In the genomic region with DNA sequence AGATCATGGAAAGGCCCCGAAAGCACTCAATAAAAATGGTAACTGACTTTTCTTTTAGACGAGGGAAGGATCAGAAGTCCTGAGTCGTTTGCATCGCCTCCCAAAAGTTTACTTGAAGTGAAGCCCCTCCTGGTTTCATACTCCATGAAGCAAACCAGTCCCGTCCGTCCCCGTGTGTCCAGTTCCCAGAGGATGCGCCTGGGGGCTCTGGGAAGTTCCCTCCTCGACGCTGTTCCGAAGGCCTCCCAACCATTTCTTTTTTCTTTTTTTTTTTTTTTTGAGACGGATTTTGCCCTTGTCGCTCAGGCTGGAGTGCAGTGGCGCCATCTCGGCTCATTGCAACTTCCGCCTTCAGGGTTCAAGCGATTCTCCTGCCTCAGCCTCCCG, we compare ENCODE assay signal across 1 cellular context.
TF ChIP-seq lines count a peak whose summit lies in the region.

No MANE protein-coding gene starts in this region.

TF ChIP-seq in HCT116, 20 proteins besides CTCF, POLR2A, EP300 and RAD21 (continued from another document):
- TF ChIP-seq JUND (IDR thresholded peaks at IDR 0.05) (no peak), EZH2 (IDR thresholded peaks at IDR 0.05) (no peak), EZH2phosphoT487 (IDR thresholded peaks at IDR 0.05; ENCODE audit: borderline replicate concordance) (no peak), TCF7L2 (IDR thresholded peaks at IDR 0.05; ENCODE audit: borderline replicate concordance, extremely low read depth, insufficient read depth, insufficient read length) (no peak), SP1 (IDR thresholded peaks at IDR 0.05; ENCODE audit: low read depth) (no peak), SIN3A (IDR thresholded peaks at IDR 0.05; ENCODE audit: low read depth) (no peak), POLR2AphosphoS5 (IDR thresholded peaks at IDR 0.05; ENCODE audit: low read depth, low read length) (no peak), YY1 (IDR thresholded peaks at IDR 0.05; ENCODE audit: extremely low read depth, insufficient replicate concordance, low read depth, low read length) (no peak), CEBPB (IDR thresholded peaks at IDR 0.05; ENCODE audit: low read depth) (no peak), EGR1 (IDR thresholded peaks at IDR 0.05; ENCODE audit: low read depth) (no peak), ZNF274 (IDR thresholded peaks at IDR 0.05; ENCODE audit: low read depth, low read length) (no peak)
- TF ChIP-seq, protein P1, sequence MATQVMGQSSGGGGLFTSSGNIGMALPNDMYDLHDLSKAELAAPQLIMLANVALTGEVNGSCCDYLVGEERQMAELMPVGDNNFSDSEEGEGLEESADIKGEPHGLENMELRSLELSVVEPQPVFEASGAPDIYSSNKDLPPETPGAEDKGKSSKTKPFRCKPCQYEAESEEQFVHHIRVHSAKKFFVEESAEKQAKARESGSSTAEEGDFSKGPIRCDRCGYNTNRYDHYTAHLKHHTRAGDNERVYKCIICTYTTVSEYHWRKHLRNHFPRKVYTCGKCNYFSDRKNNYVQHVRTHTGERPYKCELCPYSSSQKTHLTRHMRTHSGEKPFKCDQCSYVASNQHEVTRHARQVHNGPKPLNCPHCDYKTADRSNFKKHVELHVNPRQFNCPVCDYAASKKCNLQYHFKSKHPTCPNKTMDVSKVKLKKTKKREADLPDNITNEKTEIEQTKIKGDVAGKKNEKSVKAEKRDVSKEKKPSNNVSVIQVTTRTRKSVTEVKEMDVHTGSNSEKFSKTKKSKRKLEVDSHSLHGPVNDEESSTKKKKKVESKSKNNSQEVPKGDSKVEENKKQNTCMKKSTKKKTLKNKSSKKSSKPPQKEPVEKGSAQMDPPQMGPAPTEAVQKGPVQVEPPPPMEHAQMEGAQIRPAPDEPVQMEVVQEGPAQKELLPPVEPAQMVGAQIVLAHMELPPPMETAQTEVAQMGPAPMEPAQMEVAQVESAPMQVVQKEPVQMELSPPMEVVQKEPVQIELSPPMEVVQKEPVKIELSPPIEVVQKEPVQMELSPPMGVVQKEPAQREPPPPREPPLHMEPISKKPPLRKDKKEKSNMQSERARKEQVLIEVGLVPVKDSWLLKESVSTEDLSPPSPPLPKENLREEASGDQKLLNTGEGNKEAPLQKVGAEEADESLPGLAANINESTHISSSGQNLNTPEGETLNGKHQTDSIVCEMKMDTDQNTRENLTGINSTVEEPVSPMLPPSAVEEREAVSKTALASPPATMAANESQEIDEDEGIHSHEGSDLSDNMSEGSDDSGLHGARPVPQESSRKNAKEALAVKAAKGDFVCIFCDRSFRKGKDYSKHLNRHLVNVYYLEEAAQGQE (IDR thresholded peaks at IDR 0.05; ENCODE audit: low read depth), result no peak
